33 cellular contexts compared by ENCODE assay signal in the genomic region with DNA sequence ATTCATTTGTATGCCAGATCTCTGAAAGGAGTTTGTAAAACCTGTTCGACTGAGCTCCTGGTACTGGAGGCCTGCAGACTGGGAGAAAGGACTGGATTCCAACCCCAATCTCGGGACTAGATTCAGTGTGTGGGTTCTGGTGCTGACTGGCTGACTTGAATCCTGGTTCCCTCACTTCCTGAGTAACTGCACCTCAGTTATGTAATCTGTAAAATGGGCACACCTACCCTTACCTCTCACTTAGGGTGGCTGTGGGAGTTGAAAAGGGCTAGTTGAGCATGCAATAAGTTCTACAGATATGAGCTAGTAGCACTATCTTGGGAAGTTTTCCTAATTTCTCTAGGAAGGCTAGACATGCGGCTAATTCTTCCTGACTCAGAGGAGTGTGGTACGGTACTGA.
"Had no signal": no experiment of that assay in that cellular context is flagged by ENCODE, and none has a peak within 500 bp of the region (broad histone marks: within the 10 kb centered on the region; RNA-seq: fewer than 3 reads in every experiment).

No MANE protein-coding gene starts in this region.

- H3K4me1 ChIP-seq: body of pancreas, breast epithelium had no signal

- FAIRE-seq: astrocyte, TTC549 had no signal

- H3K4me3 ChIP-seq: adrenal gland, body of pancreas, breast epithelium had no signal

- H3K27ac ChIP-seq: body of pancreas, brain microvascular endothelial cell, breast epithelium, VCaP had no signal

- H3K27me3 ChIP-seq: adrenal gland, body of pancreas, brain microvascular endothelial cell, breast epithelium had no signal

- DNase-seq: activated B cell treated with CpG ODN at 0.5 μM for 24 hours; activated CD4-positive, alpha-beta memory T cell treated with anti-CD3 and anti-CD28 coated beads for 36 hours; activated CD4-positive, alpha-beta T cell treated with anti-CD3 and anti-CD28 coated beads for 4 hours; activated CD4-positive, alpha-beta T cell treated with anti-CD3 and anti-CD28 coated beads, Interleukin-2, amount 10 ng/mL, durations not matched to agents 24 days and 14 days; activated CD4-positive, alpha-beta T cell treated with anti-CD3 and anti-CD28 coated beads, Interleukin-2, amount 50 U/mL, for 1 hour; activated CD4-positive, alpha-beta T cell treated with anti-CD3 and anti-CD28 coated beads, Interleukin-2, amount 50 U/mL, for 4 hours; activated CD4-positive, CD25-positive, alpha-beta regulatory T cell treated with anti-CD3 and anti-CD28 coated beads, Interleukin-2, amount 50 U/mL, for 72 hours; activated CD8-positive, alpha-beta memory T cell treated with anti-CD3 and anti-CD28 coated beads, Interleukin-2, amount 50 U/mL, for 4 hours; activated CD8-positive, alpha-beta T cell treated with anti-CD3 and anti-CD28 coated beads for 36 hours; activated effector memory CD4-positive, alpha-beta T cell treated with anti-CD3 and anti-CD28 coated beads, Interleukin-2, amount 50 U/mL, for 16 hours; activated gamma-delta T cell treated with Interleukin-2 at 50 U/mL for 16 hours; activated naive CD4-positive, alpha-beta T cell; activated naive CD4-positive, alpha-beta T cell treated with anti-CD3 and anti-CD28 coated beads for 36 hours; activated naive CD4-positive, alpha-beta T cell treated with anti-CD3 and anti-CD28 coated beads, Interleukin-2, amount 50 U/mL, for 16 hours; activated naive CD8-positive, alpha-beta T cell treated with anti-CD3 and anti-CD28 coated beads for 36 hours; activated T-cell treated with anti-CD3 and anti-CD28 coated beads for 4 hours; activated T-cell treated with anti-CD3 and anti-CD28 coated beads, Interleukin-2, amount 50 U/mL, for 1 hour; activated T-cell treated with anti-CD3 and anti-CD28 coated beads, Interleukin-2, amount 50 U/mL, for 4 hours; activated T-cell treated with anti-CD3 and anti-CD28 coated beads, Interleukin-2, amount 50 U/mL, for 72 hours; adrenal gland; amniotic stem cell; aorta; body of pancreas; brain microvascular endothelial cell; central memory CD4-positive, alpha-beta T cell; T-helper 2 cell; T-helper 9 cell had no signal

- ATAC-seq: activated CD8-positive, alpha-beta T cell treated with anti-CD3 and anti-CD28 coated beads for 36 hours; activated naive CD4-positive, alpha-beta T cell treated with anti-CD3 and anti-CD28 coated beads, Interleukin-2, amount 50 U/mL, for 72 hours; activated T-cell treated with anti-CD3 and anti-CD28 coated beads, Interleukin-2, amount 50 U/mL, for 4 hours; activated T-cell treated with anti-CD3 and anti-CD28 coated beads, Interleukin-2, amount 50 U/mL, for 72 hours; activated T-helper 17 cell treated with anti-CD3 and anti-CD28 coated beads, Interleukin-2, amount 50 U/mL, for 72 hours; body of pancreas had no signal

- H3K9me3 ChIP-seq: adrenal gland, body of pancreas, breast epithelium had no signal

- H3K36me3 ChIP-seq: brain microvascular endothelial cell, breast epithelium had no signal
